In the genomic region with DNA sequence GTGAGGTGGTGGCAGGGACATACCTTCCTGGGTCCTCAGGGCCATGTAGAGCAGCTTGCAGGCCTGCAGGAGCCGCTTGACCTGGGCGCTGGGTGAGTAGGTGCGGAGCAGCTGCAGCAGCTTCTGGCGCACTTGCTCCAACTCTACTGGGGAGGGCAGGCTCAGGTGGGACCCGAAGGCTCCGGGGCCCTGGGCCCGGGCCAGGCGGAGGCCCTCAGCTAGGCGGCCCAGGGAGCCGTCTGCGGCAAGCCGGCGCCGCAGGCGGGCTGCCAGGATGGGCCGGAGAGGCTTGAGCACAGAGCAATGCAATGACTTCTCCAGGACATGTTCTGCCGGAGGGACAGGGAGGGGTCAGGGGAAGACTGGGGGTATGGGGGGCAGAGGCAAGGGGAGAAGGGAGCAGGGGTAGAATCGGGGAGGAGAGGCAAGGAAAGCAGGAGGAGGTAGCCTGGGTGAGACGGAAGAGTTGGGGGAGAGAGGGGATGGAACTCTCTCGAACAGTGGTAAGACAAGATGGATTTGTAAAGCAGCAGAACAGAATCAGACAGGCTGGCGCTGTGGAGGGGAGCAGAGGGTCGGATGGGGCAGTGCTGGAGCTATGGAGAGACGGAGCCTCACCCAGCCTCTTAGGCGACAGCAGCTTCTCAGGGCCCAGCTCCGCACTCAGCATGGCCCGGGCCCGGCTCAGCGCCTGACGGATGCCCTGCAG, we compare ENCODE assay signal across 18 cellular contexts. TPM values are rescaled to one million over a fixed set of nuclear protein-coding genes. Genes with fewer than 3 reads are reported as not detected.
DNase-seq lines count a peak whose midpoint lies in the region; ATAC-seq and TF ChIP-seq lines count a peak whose summit lies in the region.
"Had no signal": no experiment of that assay in that cellular context is flagged by ENCODE, and none has a peak within 500 bp of the region (broad histone marks: within the 10 kb centered on the region; RNA-seq: fewer than 3 reads in every experiment).

No MANE protein-coding gene starts in this region.

- WGBS in heart left ventricle, 4 donors = 84 to 89% (median 86%) methylated on average over 22 to 29 of the region's 29 CpGs

- TF ChIP-seq CTCF in heart left ventricle (IDR thresholded peaks at IDR 0.05) = no peak
- no peak for TF ChIP-seq CTCF in astrocyte of the cerebellum (IDR thresholded peaks at IDR 0.05; ENCODE audit: low read depth, low read length, missing control alignments)
- no peak for TF ChIP-seq CTCF in foreskin fibroblast (IDR thresholded peaks at IDR 0.05; ENCODE audit: low read depth, low read length)

- peaks cover 0 to 38% (median 13%) of the 10 kb centered on the region in 9 donors for H3K36me3 ChIP-seq in heart left ventricle
- H3K36me3 ChIP-seq: BE2C, HAP-1 had no signal

- ATAC-seq in heart left ventricle (no peak), GM18519 (IDR thresholded peaks at IDR 0.05; ENCODE audit: low FRiP score, unreplicated experiment) (no peak)

- H3K4me3 ChIP-seq in heart left ventricle (no peak overlapping the region), astrocyte of the cerebellum (ENCODE audit: low read depth, low read length) (peak overlapping the region; percentile 77), foreskin fibroblast (ENCODE audit: low read depth in 1 of 2, low read length in 2 of 2) (peak overlapping the region; percentile 80 to 85)
- H3K4me3 ChIP-seq: HAP-1 had no signal

- peak in 3 of 5 donors; percentile 17 to 41 (median 20) for DNase-seq in heart left ventricle
- DNase-seq in cardiac septum (ENCODE audit: low spot score) = no peak
- no peak for DNase-seq in astrocyte of the cerebellum (ENCODE audit: low read depth)
- no peak for DNase-seq in foreskin fibroblast
- DNase-seq in SIG-M5 (lab: John Stamatoyannopoulos, UW) = no peak
- no peak for DNase-seq in NOMO-1 treated with dmso at 0.1 percent for 144 hours (lab: John Stamatoyannopoulos, UW; ENCODE audit: unreplicated experiment)
- no peak for DNase-seq in LoVo (ENCODE audit: low spot score)
- DNase-seq: activated CD4-positive, alpha-beta T cell treated with anti-CD3 and anti-CD28 coated beads for 4 hours; activated T-cell treated with anti-CD3 and anti-CD28 coated beads, Interleukin-2, amount 50 U/mL, for 48 hours; BE2C; DND-41; Karpas-422; NCI-H1694; stimulated activated CD4-positive, alpha-beta T cell treated with anti-CD3 and anti-CD28 coated beads, Interleukin-15, amount 100 ng/mL, for 24 hours had no signal

- H3K27me3 ChIP-seq in heart left ventricle = no peaks in the 10 kb centered on the region
- H3K27me3 ChIP-seq: BE2C, dorsolateral prefrontal cortex had no signal

- no peaks in the 10 kb centered on the region for H3K9me3 ChIP-seq in heart left ventricle
- H3K9me3 ChIP-seq: BE2C, HAP-1 had no signal

- H3K4me1 ChIP-seq in heart left ventricle = peaks cover 4 to 36% (median 20%) of the 10 kb centered on the region in 12 donors
- H3K4me1 ChIP-seq: HAP-1, parathyroid adenoma had no signal

- intact Hi-C loops in heart left ventricle (cut with DNase I) (no loop called here), cardiac septum (cut with DNase I) (no loop called here)

- no peak for TF ChIP-seq POLR2A in heart left ventricle (IDR thresholded peaks at IDR 0.05)

- no peak overlapping the region for H3K27ac ChIP-seq in heart left ventricle
- H3K27ac ChIP-seq: parathyroid adenoma had no signal

- in situ Hi-C loops in astrocyte of the cerebellum (cut with HindIII; ENCODE audit: low sequenced_read_pairs) = loop anchor here (10.0 kb wide), 1 partner anchor 59 kb away; the partner anchor contains the start of gene CNIH2

RNA-seq across cellular contexts. Expression of gene RIN1, which starts 2.2 kb away (rescaled TPM):
- total RNA-seq in heart left ventricle (1 to 10 TPM in 8 of 9 donors, under 1 TPM in 1; 0.99 to 5.2 (median 1.5) TPM), cardiac septum (2.2 TPM)
- polyA plus RNA-seq in heart left ventricle = 1 to 10 TPM; 1.3 to 2.9 TPM

RNA-seq across cellular contexts. Expression of gene BRMS1, which starts 10.9 kb away (rescaled TPM):
- total RNA-seq in heart left ventricle (10 to 100 TPM in 8 of 9 donors, 1 to 10 TPM in 1; 9.7 to 39.2 (median 16.5) TPM), cardiac septum (14.6 TPM)
- 10 to 100 TPM; 24.7 to 77.4 TPM for polyA plus RNA-seq in heart left ventricle

RNA-seq across cellular contexts. Expression of gene B4GAT1, which starts 13.4 kb away (rescaled TPM):
- 100 to 1,000 TPM in 1 of 9 donors, 10 to 100 TPM in 8; 37.3 to 109 (median 52.3) TPM for total RNA-seq in heart left ventricle
- polyA plus RNA-seq in heart left ventricle = 10 to 100 TPM; 37.2 to 54.0 TPM
- 31.6 TPM for total RNA-seq in cardiac septum

RNA-seq across cellular contexts. Expression of gene CD248, which starts 17.2 kb away (rescaled TPM):
- 10 to 100 TPM in 5 of 9 donors, 1 to 10 TPM in 4; 6.5 to 33.1 (median 11.8) TPM for total RNA-seq in heart left ventricle
- 10 to 100 TPM in 1 of 2 donors, 1 to 10 TPM in 1; 6.0 to 19.9 TPM for polyA plus RNA-seq in heart left ventricle
- 9.7 TPM for total RNA-seq in cardiac septum

RNA-seq across cellular contexts. Expression of gene SLC29A2, which starts 37.5 kb away (rescaled TPM):
- total RNA-seq in heart left ventricle (10 to 100 TPM in 6 of 9 donors, 1 to 10 TPM in 3; 6.8 to 30.9 (median 13.1) TPM), cardiac septum (8.8 TPM)
- polyA plus RNA-seq in heart left ventricle = 10 to 100 TPM; 18.2 to 29.7 TPM

Comparison
In these comparisons a context has a peak if more than half of its experiments do, and no peak if none do; other contexts are left out.
1. DNase-seq: peak in heart left ventricle (3 of 5); none in cardiac septum (single experiment), astrocyte of the cerebellum (single experiment), foreskin fibroblast (0 of 2), SIG-M5 (single experiment), NOMO-1 treated with dmso at 0.1 percent for 144 hours (single experiment) and LoVo (single experiment).
2. H3K4me3 ChIP-seq: peak in astrocyte of the cerebellum (single experiment) and foreskin fibroblast (2 of 2); none in heart left ventricle (0 of 12).